Comparison of ENCODE assay signal across 17 cellular contexts in the genomic region with DNA sequence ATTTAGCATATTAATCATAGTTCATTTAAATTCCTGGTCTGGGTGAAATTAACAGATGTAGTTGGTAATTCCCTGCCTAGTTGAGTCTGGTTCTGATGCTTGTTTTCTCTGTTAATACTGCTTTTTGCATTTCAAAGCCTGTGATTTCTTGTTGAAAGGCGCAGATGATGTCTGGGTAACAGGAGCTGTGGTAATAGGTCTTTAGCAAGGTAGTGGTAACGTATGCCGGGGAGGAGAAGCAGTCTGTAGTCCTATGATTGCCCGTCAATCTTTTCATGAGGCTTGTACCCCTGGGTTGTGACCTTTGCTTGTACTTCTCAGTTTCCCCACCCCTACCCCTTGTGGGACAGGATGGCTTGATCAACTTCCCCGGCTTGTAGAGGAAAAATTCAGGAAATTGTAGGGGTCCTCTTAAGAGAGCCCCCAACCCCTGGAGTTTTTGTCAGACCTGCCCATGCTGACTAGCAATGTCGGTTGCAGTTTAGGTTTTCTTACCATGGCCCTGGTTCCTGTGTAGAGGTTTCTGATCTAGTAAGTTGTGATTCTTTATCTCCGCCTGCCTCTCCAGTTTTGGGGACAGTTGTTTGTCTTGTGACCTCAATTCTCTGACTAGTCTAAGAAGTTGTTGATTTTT. TPM values are rescaled to one million over a fixed set of nuclear protein-coding genes. Genes with fewer than 3 reads are reported as not detected.
DNase-seq lines count a peak whose midpoint lies in the region; ATAC-seq, FAIRE-seq and TF ChIP-seq lines count a peak whose summit lies in the region.
"Had no signal": no experiment of that assay in that cellular context is flagged by ENCODE, and none has a peak within 500 bp of the region (broad histone marks: within the 10 kb centered on the region; RNA-seq: fewer than 3 reads in every experiment).

No MANE protein-coding gene starts in this region.

- H3K9me3 Mint-ChIP-seq in nephron progenitor cell: peaks cover 46% of the 10 kb centered on the region

- no peak overlapping the region for H4K8ac ChIP-seq in H1 (ENCODE audit: extremely low read depth, insufficient read depth, low read length)

- H3K4me1 ChIP-seq in HUES6 (ENCODE audit: control insufficient read depth, insufficient read depth, low read length) (peaks cover 12% of the 10 kb centered on the region), H1 (replicated peaks in 1 of 4; ENCODE audit: control insufficient read depth in 3 of 4, insufficient read depth in 4 of 4, low read length in 3 of 4) (peaks cover 0 to 6% (median 1%) of the 10 kb centered on the region in 4 experiments; a peak in 3 of 7 replicates)

- H4K5ac ChIP-seq in H1 (ENCODE audit: insufficient read length, low read depth, low read length): no peak overlapping the region

- no peak overlapping the region for H3K9ac ChIP-seq in HUES6 (ENCODE audit: low read length)
- no peak overlapping the region for H3K9ac ChIP-seq in H1 (replicated peaks in 1 of 4; ENCODE audit: extremely low read depth in 1 of 4, low read depth in 3 of 4, low read length in 3 of 4)
- H3K9ac ChIP-seq: SK-N-SH had no signal

- no peaks in the 10 kb centered on the region; the same call in 1 of the 2 replicates for H3K23me2 ChIP-seq in H1 (ENCODE audit: low read depth, low read length)

- no peak overlapping the region for H2BK120ac ChIP-seq in H1 (replicated peaks; ENCODE audit: low read depth, low read length)

- H3K9me3 ChIP-seq in HUES6 (ENCODE audit: control insufficient read depth, insufficient read depth, low read depth, low read length) (no peaks in the 10 kb centered on the region), H1 (ENCODE audit: insufficient read depth in 2 of 2, low read depth in 1 of 2, low read length in 1 of 2) (no peaks in the 10 kb centered on the region)
- H3K9me3 ChIP-seq: SK-N-SH had no signal

- no peak overlapping the region for H2BK12ac ChIP-seq in H1 (ENCODE audit: low read depth, low read length)

- no peaks in the 10 kb centered on the region for H3K27me3 Mint-ChIP-seq in nephron progenitor cell (ENCODE audit: low read depth, poor library complexity)

- no peak overlapping the region for H3K18ac ChIP-seq in H1 (ENCODE audit: extremely low read depth, low read length)

- no peak overlapping the region for H3K14ac ChIP-seq in H1 (ENCODE audit: insufficient read length)

- H3K4me3 ChIP-seq in H7 (ENCODE audit: insufficient read depth, low read depth, low read length) (no peak overlapping the region), HUES6 (ENCODE audit: low read depth, low read length) (peak overlapping the region; percentile 41), H1 (ENCODE audit: extremely low read depth in 1 of 4, insufficient read depth in 2 of 4, low read depth in 3 of 4, low read length in 4 of 4) (no peak overlapping the region)

- no peak for TF ChIP-seq POLR2A in H1 (IDR thresholded peaks at IDR 0.05; ENCODE audit: control extremely low read depth in 1 of 2, low read depth in 2 of 2, low read length in 2 of 2)

- H2BK5ac ChIP-seq in H1 (ENCODE audit: low read depth, low read length): 0 out of 2 replicates have a peak overlapping the region, but pooled peaks have one; percentile 48

- no peak overlapping the region for H4K91ac ChIP-seq in H1 (replicated peaks; ENCODE audit: insufficient read length, low read length)

- no peak overlapping the region for H3K27ac ChIP-seq in HUES6 (ENCODE audit: low read depth, low read length)
- no peak overlapping the region for H3K27ac ChIP-seq in H1 (ENCODE audit: low read depth, low read length)

- CTCF ChIA-PET in H1 (lab: Charles Lee; ENCODE audit: partially characterized antibody): interaction anchor here (0.6 to 1.3 kb wide), 3 partner anchors 9 to 157 kb away, joined by 3 to 4 read pairs (median 3); no protein-coding TSS in a partner anchor

- no peak overlapping the region for H3K4ac ChIP-seq in H1 (replicated peaks; ENCODE audit: insufficient read length, low read depth, low read length)

- no peak overlapping the region for H2AFZ ChIP-seq in H1 (ENCODE audit: low read length)

- no peak for FAIRE-seq in H1 (lab: Jason Lieb, UNC)

- no peak overlapping the region for H3K23ac ChIP-seq in H1 (ENCODE audit: insufficient read length)

- no peak overlapping the region for H3K4me3 Mint-ChIP-seq in nephron progenitor cell

- peaks cover 11% of the 10 kb centered on the region for H3K4me1 Mint-ChIP-seq in nephron progenitor cell

- no peak overlapping the region for H2BK20ac ChIP-seq in H1 (ENCODE audit: low read length)

- peaks cover 7 to 12% of the 10 kb centered on the region in 2 experiments for H4K20me1 ChIP-seq in H1 (replicated peaks in 1 of 2; ENCODE audit: control insufficient read depth in 1 of 2, insufficient read depth in 2 of 2, low read length in 2 of 2)

- TF ChIP-seq RAD21 in H1 (IDR thresholded peaks at IDR 0.05 in 1 of 2, conservative IDR thresholded peaks at IDR 0.05 in 1 of 2; ENCODE audit: low read depth in 2 of 2, low read length in 2 of 2): no peak

- H3K36me3 Mint-ChIP-seq in nephron progenitor cell (ENCODE audit: low read depth): peaks cover 79% of the 10 kb centered on the region

- H3K27me3 ChIP-seq in H7 (ENCODE audit: control insufficient read depth, insufficient read depth, low read length) (no peaks in the 10 kb centered on the region), HUES6 (ENCODE audit: control insufficient read depth, insufficient read depth, low read length) (no peaks in the 10 kb centered on the region), H1 (replicated peaks in 1 of 4; ENCODE audit: control insufficient read depth in 3 of 4, extremely low read depth in 1 of 4, insufficient read depth in 3 of 4, low read length in 3 of 4) (no peaks in the 10 kb centered on the region)

- H3K79me2 ChIP-seq in H1 (ENCODE audit: control insufficient read depth in 1 of 2, insufficient read depth in 2 of 2, low read length in 2 of 2): peaks cover 2 to 93% of the 10 kb centered on the region in 2 experiments

- peaks cover 10% of the 10 kb centered on the region; the same call in 1 of the 2 replicates for H3K79me1 ChIP-seq in H1 (ENCODE audit: low read depth, low read length)

- no peak for TF ChIP-seq EP300 in H1 (IDR thresholded peaks at IDR 0.05; ENCODE audit: borderline replicate concordance in 1 of 2, low read depth in 2 of 2, low read length in 2 of 2)

- no peak overlapping the region for H3K56ac ChIP-seq in H1 (replicated peaks; ENCODE audit: insufficient read length, low read depth, low read length)

- ATAC-seq in HG03025 (IDR thresholded peaks at IDR 0.05; ENCODE audit: low FRiP score, unreplicated experiment): no peak

- H3K4me2 ChIP-seq in H1 (ENCODE audit: insufficient read depth in 1 of 2, low read depth in 2 of 2, low read length in 2 of 2): peak overlapping the region; percentile 7 to 33; a peak in 3 of 4 replicates
- H3K4me2 ChIP-seq: SK-N-SH had no signal

- POLR2A ChIA-PET in H1 (lab: Charles Lee; ENCODE audit: partially characterized antibody): interaction anchor here (0.6 to 1.0 kb wide), 2 partner anchors 15 to 29 kb away, joined by 3 read pairs; no protein-coding TSS in a partner anchor

- WGBS in H1 (ENCODE audit: extremely low coverage in 1 of 2, insufficient coverage in 1 of 2, insufficient read length in 1 of 2, insufficient replicate concordance in 2 of 2, low coverage in 1 of 2, low lambda C conversion rate in 2 of 2, missing lambda C conversion rate in 1 of 2), 2 experiments: 62% methylated on average over 7 of the region's 7 CpGs; no CpG with 5 or more reads in 1 of the 2 experiments

- H3K36me3 ChIP-seq in H7 (replicated peaks; ENCODE audit: control insufficient read depth, insufficient read depth, low read length): no peaks in the 10 kb centered on the region; the same call in none of the 2 replicates
- peaks cover 5% of the 10 kb centered on the region for H3K36me3 ChIP-seq in HUES6 (ENCODE audit: control insufficient read depth, insufficient read depth, low read length)
- H3K36me3 ChIP-seq in H1 (ENCODE audit: control insufficient read depth in 2 of 4, insufficient read depth in 4 of 4, low read length in 3 of 4): peaks cover 0 to 1% (median 0%) of the 10 kb centered on the region in 4 experiments; a peak in 2 of 8 replicates

- DNase-seq in H7 (peak; percentile 28), H1 (ENCODE audit: low read depth in 1 of 2, low spot score in 2 of 2) (no peak), nephron progenitor cell (no peak), KG1 (lab: John Stamatoyannopoulos, UW) (no peak), HCEC 1CT (no peak), NCI-H1092 (lab: John Stamatoyannopoulos, UW) (no peak)
- DNase-seq: Calu3, DMS53, Kasumi-1, NCI-H1105 treated with DMSO at 0.1 percent for 48 hours, NCI-H187 treated with DMSO at 0.1 percent for 48 hours, NCI-H345, NCI-H69, SHP77, SK-N-SH had no signal

- 0 out of 2 replicates have a peak overlapping the region, but pooled peaks have one; percentile 28 for H2AK5ac ChIP-seq in H1 (ENCODE audit: low read depth, low read length)

- no peak for TF ChIP-seq CTCF in H1 (IDR thresholded peaks at IDR 0.05; ENCODE audit: control extremely low read depth in 1 of 3, insufficient read depth in 1 of 3, low read depth in 1 of 3, low read length in 3 of 3)
- TF ChIP-seq CTCF in nephron progenitor cell (IDR thresholded peaks at IDR 0.05): no peak

- no peak overlapping the region for H2BK15ac ChIP-seq in H1 (ENCODE audit: low read length)

- H3K27ac Mint-ChIP-seq in nephron progenitor cell: peak overlapping the region; percentile 11

TF ChIP-seq in H1, 55 proteins besides CTCF, POLR2A, EP300 and RAD21 (continues in another document):
- TF ChIP-seq CBX5 (IDR thresholded peaks at IDR 0.05; ENCODE audit: low read depth, low read length) (no peak), GABPA (IDR thresholded peaks at IDR 0.05; ENCODE audit: borderline replicate concordance, insufficient read depth, low read length) (no peak), TAF7 (optimal IDR thresholded peaks at IDR 0.05; ENCODE audit: borderline replicate concordance, low read depth, low read length) (no peak), EGR1 (IDR thresholded peaks at IDR 0.05; ENCODE audit: borderline replicate concordance, low read depth, low read length) (no peak), BRCA1 (IDR thresholded peaks at IDR 0.05; ENCODE audit: low read depth, low read length) (no peak), ASH2L (IDR thresholded peaks at IDR 0.05; ENCODE audit: low read length) (no peak), KDM5A (IDR thresholded peaks at IDR 0.05; ENCODE audit: low read length) (no peak), GTF2F1 (IDR thresholded peaks at IDR 0.05; ENCODE audit: borderline replicate concordance, low read depth, low read length) (no peak)

RNA-seq across cellular contexts. Expression of a gene that starts 55.4 kb away (rescaled TPM):
- total RNA-seq in H7 (2014; rRNA removed; shearing (Covaris generic)): 73.2 and 82.1 TPM in 2 replicates
- total RNA-seq in H1 (2021; fragmentation: NEBNext Ultra II Directional; extraction: Animal tissue kit (Norgen Biotek cat#: 25700)): 139 and 143 TPM in 2 replicates
- 38.3 and 69.9 TPM in 2 replicates for polyA plus RNA-seq in H1 (2011; rRNA removed)
- 68.6 TPM for polyA plus RNA-seq in H1 (2011; cell fraction: cytosol; rRNA removed)
- 29.1 TPM for polyA plus RNA-seq in H1 (2011; cell fraction: nucleus; rRNA removed)
- polyA plus RNA-seq in H1 (2012, experiment 1 of 2): 51.7 to 79.7 TPM (median 59.9 TPM) in 4 replicates
- 7.1 TPM for polyA plus RNA-seq in H1 (2012, experiment 2 of 2)
- 55.2 TPM for polyA plus RNA-seq in H1 (2013, experiment 1 of 2)
- 58.5 TPM for polyA plus RNA-seq in H1 (2013, experiment 2 of 2)
- 107 and 126 TPM in 2 replicates for polyA minus RNA-seq in H1 (2011; rRNA and poly(A)+ RNA removed)
- 39.2 TPM for polyA minus RNA-seq in H1 (2011; cell fraction: cytosol; rRNA and poly(A)+ RNA removed)
- 41.7 TPM for polyA minus RNA-seq in H1 (2011; cell fraction: nucleus; rRNA and poly(A)+ RNA removed)
